ENCODE assay signal across 24 cellular contexts in genomic region chr2:233034-233433, GRCh38. TPM values are rescaled to one million over a fixed set of nuclear protein-coding genes. Genes with fewer than 3 reads are reported as not detected.
"Had no signal": no experiment of that assay in that cellular context is flagged by ENCODE, and none has a peak within 500 bp of the region (broad histone marks: within the 10 kb centered on the region; RNA-seq: fewer than 3 reads in every experiment).

No MANE protein-coding gene starts in this region.

- DNase-seq: activated CD4-positive, alpha-beta T cell treated with anti-CD3 and anti-CD28 coated beads, Interleukin-2, amount 10 ng/mL, durations not matched to agents 7 days and 5 days; activated CD8-positive, alpha-beta memory T cell treated with anti-CD3 and anti-CD28 coated beads, Interleukin-2, amount 10 ng/mL, durations not matched to agents 7 days and 5 days; activated CD8-positive, alpha-beta T cell treated with anti-CD3 and anti-CD28 coated beads for 36 hours; activated gamma-delta T cell; activated T-cell treated with anti-CD3 and anti-CD28 coated beads for 4 hours; brain microvascular endothelial cell; central memory CD4-positive, alpha-beta T cell; heart left ventricle; left ventricle myocardium superior; mammary epithelial cell; midbrain; natural killer cell; pancreas; psoas muscle; stimulated activated CD4-positive, alpha-beta T cell treated with anti-CD3 and anti-CD28 coated beads, Interleukin-12 subunit alpha, Interleukin-12 subunit beta, amount 100 ng/mL, for 4 hours; stimulated activated CD4-positive, alpha-beta T cell treated with anti-CD3 and anti-CD28 coated beads, Interleukin-4, amount 100 ng/mL, for 4 hours; stimulated activated naive CD8-positive, alpha-beta T cell treated with anti-CD3 and anti-CD28 coated beads, Interleukin-15, Interleukin-2, amounts not matched to agents 100 U/mL and 50 U/mL, for 24 hours; tibial artery had no signal

- H3K4me1 Mint-ChIP-seq: activated CD4-positive, alpha-beta T cell treated with anti-CD3 and anti-CD28 coated beads, Interleukin-2, amount 10 ng/mL, durations not matched to agents 7 days and 5 days had no signal

- H3K4me3 ChIP-seq: ascending aorta, heart left ventricle, pancreas, psoas muscle, right atrium auricular region, tibial artery had no signal

- H3K27me3 Mint-ChIP-seq: activated CD4-positive, alpha-beta T cell treated with anti-CD3 and anti-CD28 coated beads, Interleukin-2, amount 10 ng/mL, durations not matched to agents 7 days and 5 days; activated CD8-positive, alpha-beta memory T cell treated with anti-CD3 and anti-CD28 coated beads, Interleukin-2, amount 10 ng/mL, durations not matched to agents 7 days and 5 days; activated CD8-positive, alpha-beta T cell treated with anti-CD3 and anti-CD28 coated beads for 36 hours had no signal

- ATAC-seq: activated CD4-positive, CD25-positive, alpha-beta regulatory T cell treated with anti-CD3 and anti-CD28 coated beads, Interleukin-2, amount 50 U/mL, for 24 hours; activated CD8-positive, alpha-beta memory T cell treated with anti-CD3 and anti-CD28 coated beads, Interleukin-2, amount 10 ng/mL, durations not matched to agents 7 days and 5 days; activated CD8-positive, alpha-beta T cell treated with anti-CD3 and anti-CD28 coated beads for 36 hours; activated naive CD4-positive, alpha-beta T cell treated with anti-CD3 and anti-CD28 coated beads, Interleukin-2, amount 50 U/mL, for 72 hours; heart left ventricle; left ventricle myocardium superior; natural killer cell; pancreas; psoas muscle; stimulated activated naive CD8-positive, alpha-beta T cell treated with anti-CD3 and anti-CD28 coated beads, Interleukin-15, Interleukin-2, amounts not matched to agents 100 U/mL and 50 U/mL, for 24 hours had no signal

- H3K27ac Mint-ChIP-seq: activated CD4-positive, alpha-beta T cell treated with anti-CD3 and anti-CD28 coated beads, Interleukin-2, amount 10 ng/mL, durations not matched to agents 7 days and 5 days; activated CD8-positive, alpha-beta memory T cell treated with anti-CD3 and anti-CD28 coated beads, Interleukin-2, amount 10 ng/mL, durations not matched to agents 7 days and 5 days; activated CD8-positive, alpha-beta T cell treated with anti-CD3 and anti-CD28 coated beads for 36 hours; activated naive CD4-positive, alpha-beta T cell treated with anti-CD3 and anti-CD28 coated beads, Interleukin-2, amount 50 U/mL, for 72 hours; natural killer cell had no signal

- H3K27ac ChIP-seq: ascending aorta, brain microvascular endothelial cell, heart left ventricle, pancreas, psoas muscle, right atrium auricular region, tibial artery had no signal

- H3K27me3 ChIP-seq: ascending aorta, brain microvascular endothelial cell, heart left ventricle, pancreas, right atrium auricular region, tibial artery had no signal

- H3K36me3 Mint-ChIP-seq: natural killer cell had no signal

- H3K9me3 Mint-ChIP-seq: activated CD4-positive, alpha-beta T cell treated with anti-CD3 and anti-CD28 coated beads, Interleukin-2, amount 10 ng/mL, durations not matched to agents 7 days and 5 days; activated CD8-positive, alpha-beta T cell treated with anti-CD3 and anti-CD28 coated beads for 36 hours; activated naive CD4-positive, alpha-beta T cell treated with anti-CD3 and anti-CD28 coated beads, Interleukin-2, amount 50 U/mL, for 72 hours; natural killer cell had no signal

- H3K36me3 ChIP-seq: brain microvascular endothelial cell had no signal

- H3K4me3 Mint-ChIP-seq: activated CD4-positive, alpha-beta T cell treated with anti-CD3 and anti-CD28 coated beads, Interleukin-2, amount 10 ng/mL, durations not matched to agents 7 days and 5 days; activated CD8-positive, alpha-beta memory T cell treated with anti-CD3 and anti-CD28 coated beads, Interleukin-2, amount 10 ng/mL, durations not matched to agents 7 days and 5 days; activated CD8-positive, alpha-beta T cell treated with anti-CD3 and anti-CD28 coated beads for 36 hours; natural killer cell had no signal

- H3K4me1 ChIP-seq: ascending aorta, heart left ventricle, psoas muscle, right atrium auricular region had no signal

- H3K9me3 ChIP-seq: ascending aorta, heart left ventricle, pancreas, psoas muscle, right atrium auricular region, tibial artery had no signal

RNA-seq across cellular contexts. Expression of gene ALKAL2, which starts 54.9 kb away (rescaled TPM):
- total RNA-seq: activated CD4-positive, alpha-beta T cell treated with anti-CD3 and anti-CD28 coated beads, Interleukin-2, amount 10 ng/mL, durations not matched to agents 7 days and 5 days; activated CD8-positive, alpha-beta memory T cell treated with anti-CD3 and anti-CD28 coated beads, Interleukin-2, amount 10 ng/mL, durations not matched to agents 7 days and 5 days; activated CD8-positive, alpha-beta T cell treated with anti-CD3 and anti-CD28 coated beads for 36 hours; dermis microvascular lymphatic vessel endothelial cell; mammary epithelial cell; skeletal muscle tissue had no signal
- polyA plus RNA-seq: mammary epithelial cell had no signal
